8 cellular contexts compared by ENCODE assay signal in genomic region chr17:6455321-6455705, GRCh38. TPM values are rescaled to one million over a fixed set of nuclear protein-coding genes. Genes with fewer than 3 reads are reported as not detected.
DNase-seq lines count a peak whose midpoint lies in the region; ATAC-seq, FAIRE-seq and TF ChIP-seq lines count a peak whose summit lies in the region.

No MANE protein-coding gene starts in this region.

- no peaks in the 10 kb centered on the region for H3K9me3 ChIP-seq in small intestine (ENCODE audit: control insufficient read depth, low read depth)
- no peaks in the 10 kb centered on the region for H3K9me3 ChIP-seq in tibial artery

- no peak for FAIRE-seq in small intestine (lab: Jason Lieb, UNC)

- H3K27me3 ChIP-seq in foreskin keratinocyte (peaks cover 7% of the 10 kb centered on the region), small intestine (ENCODE audit: control insufficient read depth in 2 of 2, insufficient read depth in 2 of 2, low read length in 2 of 2) (no peaks in the 10 kb centered on the region), tibial artery (peaks cover 0 to 31% of the 10 kb centered on the region in 2 donors)

- H3K4me3 ChIP-seq in small intestine (ENCODE audit: low read depth in 1 of 2, low read length in 2 of 2) (no peak overlapping the region), tibial artery (peak overlapping the region in 1 of 2 donors; percentile 23)

- intact Hi-C loops in tibial artery (cut with DNase I; ENCODE audit: low total_unique reads), result no loop called here

- H3K4me1 ChIP-seq in foreskin keratinocyte (no peaks in the 10 kb centered on the region), small intestine (ENCODE audit: control insufficient read depth in 2 of 2, insufficient read depth in 1 of 2, low read depth in 1 of 2, low read length in 1 of 2) (peaks cover 0 to 2% of the 10 kb centered on the region in 2 donors), tibial artery (peaks cover 0 to 19% (median 12%) of the 10 kb centered on the region in 4 donors)

- TF ChIP-seq CTCF in GM20000 (IDR thresholded peaks at IDR 0.05; ENCODE audit: extremely low read depth, missing control alignments) (no peak), foreskin keratinocyte (conservative IDR thresholded peaks at IDR 0.05) (no peak), tibial artery (IDR thresholded peaks at IDR 0.05) (no peak)

- DNase-seq in GM20000 (ENCODE audit: low spot score), result peak; percentile 63
- DNase-seq in activated CD4-positive, alpha-beta T cell treated with anti-CD3 and anti-CD28 coated beads, Interleukin-2, amount 50 U/mL, for 4 hours, result peak; percentile 10 to 23
- peak in 1 of 2 donors; percentile 23 for DNase-seq in foreskin keratinocyte
- DNase-seq in small intestine, result peak; percentile 61
- no peak for DNase-seq in DMS79 treated with DMSO at 0.1 percent for 48 hours (lab: John Stamatoyannopoulos, UW)
- DNase-seq in NCI-H1694 (lab: John Stamatoyannopoulos, UW), result no peak
- no peak for DNase-seq in tibial artery
- no peak for DNase-seq in cerebellar nuclear complex (lab: John Stamatoyannopoulos, UW)

- WGBS in small intestine, 3 donors, result 0 to 3% (median 1%) methylated on average over 21 to 34 of the region's 35 CpGs

- H3K27ac ChIP-seq in foreskin keratinocyte (no peak overlapping the region), small intestine (ENCODE audit: low read depth in 1 of 2, low read length in 1 of 2) (no peak overlapping the region), tibial artery (no peak overlapping the region)

- H3K36me3 ChIP-seq in small intestine (ENCODE audit: control insufficient read depth in 2 of 2, insufficient read depth in 2 of 2, low read length in 2 of 2) (no peaks in the 10 kb centered on the region), tibial artery (no peaks in the 10 kb centered on the region)

- ATAC-seq in foreskin keratinocyte, result peak; percentile 70

RNA-seq across cellular contexts. Expression of gene PIMREG, which starts 11.1 kb away (rescaled TPM):
- total RNA-seq in foreskin keratinocyte, result 18.2 and 28.7 TPM in 2 replicates
- polyA plus RNA-seq in foreskin keratinocyte (21.8 and 31.0 TPM in 2 replicates), small intestine (1 to 10 TPM in 2 of 3 donors, under 1 TPM in 1; 0.45 to 7.4 (median 1.9) TPM)

RNA-seq across cellular contexts. Expression of gene AIPL1, which starts 20.4 kb away (rescaled TPM):
- total RNA-seq in foreskin keratinocyte, result not detected in 2 replicates
- polyA plus RNA-seq in foreskin keratinocyte (not detected in 2 replicates), small intestine (not detected)

Comparison
In these comparisons a context has a peak if more than half of its experiments do, and no peak if none do; other contexts are left out.
1. DNase-seq: peak in GM20000 (single experiment), activated CD4-positive, alpha-beta T cell treated with anti-CD3 and anti-CD28 coated beads, Interleukin-2, amount 50 U/mL, for 4 hours (2 of 2) and small intestine (single experiment); none in DMS79 treated with DMSO at 0.1 percent for 48 hours (single experiment), NCI-H1694 (single experiment), tibial artery (0 of 2) and cerebellar nuclear complex (0 of 2).